ENCODE assay signal across 9 cellular contexts in genomic region chr22:30453731-30454510, GRCh38. TPM values are rescaled to one million over a fixed set of nuclear protein-coding genes. Genes with fewer than 3 reads are reported as not detected.
DNase-seq lines count a peak whose midpoint lies in the region; ATAC-seq and TF ChIP-seq lines count a peak whose summit lies in the region.
"Had no signal": no experiment of that assay in that cellular context is flagged by ENCODE, and none has a peak within 500 bp of the region (broad histone marks: within the 10 kb centered on the region; RNA-seq: fewer than 3 reads in every experiment).

No MANE protein-coding gene starts in this region.

- H3K9me3 Mint-ChIP-seq in WTC11 = no peaks in the 10 kb centered on the region
- H3K9me3 Mint-ChIP-seq in natural killer cell treated with Interleukin-12 subunit alpha and Interleukin-12 subunit beta and Interleukin-15 and Interleukin-18, amount 100 ng/mL, for 72 hours = no peaks in the 10 kb centered on the region

- no peaks in the 10 kb centered on the region; the same call in 1 of the 2 replicates for H3K27me3 Mint-ChIP-seq in WTC11 (ENCODE audit: low read depth)
- H3K27me3 Mint-ChIP-seq in natural killer cell treated with Interleukin-12 subunit alpha and Interleukin-12 subunit beta and Interleukin-15 and Interleukin-18, amount 100 ng/mL, for 72 hours = peaks cover 15 to 21% of the 10 kb centered on the region in 2 donors

- H3K4me3 Mint-ChIP-seq in WTC11 = no peak overlapping the region
- no peak overlapping the region for H3K4me3 Mint-ChIP-seq in natural killer cell treated with Interleukin-12 subunit alpha and Interleukin-12 subunit beta and Interleukin-15 and Interleukin-18, amount 100 ng/mL, for 72 hours

- CTCF ChIA-PET in WTC11 (lab: Charles Lee) = interaction anchor here (0.6 to 1.5 kb wide), 6 partner anchors 9 to 301 kb away, joined by 3 to 6 read pairs (median 4); partner anchors contain the start of gene SLC35E4

- H3K27ac Mint-ChIP-seq in WTC11 = peak overlapping the region; percentile 46; the same call in 1 of the 2 replicates
- no peak overlapping the region for H3K27ac Mint-ChIP-seq in natural killer cell treated with Interleukin-12 subunit alpha and Interleukin-12 subunit beta and Interleukin-15 and Interleukin-18, amount 100 ng/mL, for 72 hours

- ATAC-seq in WTC11 (no peak; the same call in 1 of the 2 replicates), GM18907 (IDR thresholded peaks at IDR 0.05; ENCODE audit: unreplicated experiment) (no peak)
- peak; percentile 38 to 51 for ATAC-seq in natural killer cell treated with Interleukin-12 subunit alpha and Interleukin-12 subunit beta and Interleukin-15 and Interleukin-18, amount 100 ng/mL, for 72 hours

- DNase-seq in NCI-H748 (lab: John Stamatoyannopoulos, UW; ENCODE audit: unreplicated experiment) (peak; percentile 14), NCI-H748 treated with DMSO at 0.1 percent for 48 hours (lab: John Stamatoyannopoulos, UW) (no peak), KG1 (lab: John Stamatoyannopoulos, UW) (peak; percentile 13), WTC11 (ENCODE audit: low spot score) (no peak), amygdala (lab: John Stamatoyannopoulos, UW) (no peak)
- DNase-seq in natural killer cell treated with Interleukin-12 subunit alpha and Interleukin-12 subunit beta and Interleukin-15 and Interleukin-18, amount 100 ng/mL, for 72 hours (ENCODE audit: low spot score) = no peak
- no peak for DNase-seq in stimulated activated CD4-positive, alpha-beta T cell treated with anti-CD3 and anti-CD28 coated beads, Interleukin-4, amount 100 ng/mL, for 1 hour
- DNase-seq: stimulated activated CD4-positive, alpha-beta T cell treated with anti-CD3 and anti-CD28 coated beads, Interleukin-1b, Interleukin-23, amount 100 ng/mL, for 48 hours had no signal

- no peaks in the 10 kb centered on the region for H3K4me1 Mint-ChIP-seq in WTC11
- peaks cover 0 to under 1% of the 10 kb centered on the region in 2 donors for H3K4me1 Mint-ChIP-seq in natural killer cell treated with Interleukin-12 subunit alpha and Interleukin-12 subunit beta and Interleukin-15 and Interleukin-18, amount 100 ng/mL, for 72 hours (ENCODE audit: low read depth in 2 of 2)

- no peak for TF ChIP-seq CTCF in WTC11 (IDR thresholded peaks at IDR 0.05)

- POLR2A ChIA-PET in WTC11 (lab: Charles Lee) = no interaction called here

- H3K36me3 Mint-ChIP-seq in WTC11 = no peaks in the 10 kb centered on the region
- H3K36me3 Mint-ChIP-seq in natural killer cell treated with Interleukin-12 subunit alpha and Interleukin-12 subunit beta and Interleukin-15 and Interleukin-18, amount 100 ng/mL, for 72 hours = no peaks in the 10 kb centered on the region

TF ChIP-seq in WTC11, 78 proteins besides CTCF, POLR2A, EP300 and RAD21 (continues in another document):
- TF ChIP-seq NR3C1 (CRISPR knock-in tag; conservative IDR thresholded peaks at IDR 0.05; ENCODE audit: low read depth) = no peak
- TF ChIP-seq ZNF532 (CRISPR knock-in tag; IDR thresholded peaks at IDR 0.05; ENCODE audit: borderline replicate concordance) = no peak
- TF ChIP-seq, protein P1, sequence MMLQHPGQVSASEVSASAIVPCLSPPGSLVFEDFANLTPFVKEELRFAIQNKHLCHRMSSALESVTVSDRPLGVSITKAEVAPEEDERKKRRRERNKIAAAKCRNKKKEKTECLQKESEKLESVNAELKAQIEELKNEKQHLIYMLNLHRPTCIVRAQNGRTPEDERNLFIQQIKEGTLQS (CRISPR knock-in tag; conservative IDR thresholded peaks at IDR 0.05) = no peak
- no peak for TF ChIP-seq ERG (CRISPR knock-in tag; IDR thresholded peaks at IDR 0.05)
- TF ChIP-seq ATF1 (CRISPR knock-in tag; IDR thresholded peaks at IDR 0.05) = no peak
- no peak for TF ChIP-seq ZNF396 (CRISPR knock-in tag; IDR thresholded peaks at IDR 0.05; ENCODE audit: borderline replicate concordance)
- TF ChIP-seq, protein P2, sequence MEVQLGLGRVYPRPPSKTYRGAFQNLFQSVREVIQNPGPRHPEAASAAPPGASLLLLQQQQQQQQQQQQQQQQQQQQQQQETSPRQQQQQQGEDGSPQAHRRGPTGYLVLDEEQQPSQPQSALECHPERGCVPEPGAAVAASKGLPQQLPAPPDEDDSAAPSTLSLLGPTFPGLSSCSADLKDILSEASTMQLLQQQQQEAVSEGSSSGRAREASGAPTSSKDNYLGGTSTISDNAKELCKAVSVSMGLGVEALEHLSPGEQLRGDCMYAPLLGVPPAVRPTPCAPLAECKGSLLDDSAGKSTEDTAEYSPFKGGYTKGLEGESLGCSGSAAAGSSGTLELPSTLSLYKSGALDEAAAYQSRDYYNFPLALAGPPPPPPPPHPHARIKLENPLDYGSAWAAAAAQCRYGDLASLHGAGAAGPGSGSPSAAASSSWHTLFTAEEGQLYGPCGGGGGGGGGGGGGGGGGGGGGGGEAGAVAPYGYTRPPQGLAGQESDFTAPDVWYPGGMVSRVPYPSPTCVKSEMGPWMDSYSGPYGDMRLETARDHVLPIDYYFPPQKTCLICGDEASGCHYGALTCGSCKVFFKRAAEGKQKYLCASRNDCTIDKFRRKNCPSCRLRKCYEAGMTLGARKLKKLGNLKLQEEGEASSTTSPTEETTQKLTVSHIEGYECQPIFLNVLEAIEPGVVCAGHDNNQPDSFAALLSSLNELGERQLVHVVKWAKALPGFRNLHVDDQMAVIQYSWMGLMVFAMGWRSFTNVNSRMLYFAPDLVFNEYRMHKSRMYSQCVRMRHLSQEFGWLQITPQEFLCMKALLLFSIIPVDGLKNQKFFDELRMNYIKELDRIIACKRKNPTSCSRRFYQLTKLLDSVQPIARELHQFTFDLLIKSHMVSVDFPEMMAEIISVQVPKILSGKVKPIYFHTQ (CRISPR knock-in tag; IDR thresholded peaks at IDR 0.05) = no peak
- TF ChIP-seq OVOL2 (CRISPR knock-in tag; IDR thresholded peaks at IDR 0.05; ENCODE audit: borderline replicate concordance) = no peak
- TF ChIP-seq NFE2L1 (CRISPR knock-in tag; IDR thresholded peaks at IDR 0.05) = no peak
- TF ChIP-seq ESRRA (CRISPR knock-in tag; IDR thresholded peaks at IDR 0.05; ENCODE audit: borderline replicate concordance) = no peak
- TF ChIP-seq CREM (CRISPR knock-in tag; IDR thresholded peaks at IDR 0.05) = no peak
- no peak for TF ChIP-seq EMX1 (CRISPR knock-in tag; IDR thresholded peaks at IDR 0.05)

RNA-seq across cellular contexts. Expression of gene SEC14L3, which starts 17.9 kb away (rescaled TPM):
- not detected in 3 replicates for total RNA-seq in WTC11 (2021)
- total RNA-seq in natural killer cell treated with Interleukin-12 subunit alpha and Interleukin-12 subunit beta and Interleukin-15 and Interleukin-18, amount 100 ng/mL, for 72 hours = not detected

RNA-seq across cellular contexts. Expression of gene MTFP1, which starts 28.4 kb away (rescaled TPM):
- 75.0 to 78.7 TPM (median 75.5 TPM) in 3 replicates for total RNA-seq in WTC11 (2021)
- 10 to 100 TPM; 58.7 to 67.4 TPM for total RNA-seq in natural killer cell treated with Interleukin-12 subunit alpha and Interleukin-12 subunit beta and Interleukin-15 and Interleukin-18, amount 100 ng/mL, for 72 hours

RNA-seq across cellular contexts. Expression of gene SEC14L4, which starts 51.6 kb away (rescaled TPM):
- total RNA-seq in WTC11 (2021) = 1.9 to 2.9 TPM (median 2.8 TPM) in 3 replicates
- not detected for total RNA-seq in natural killer cell treated with Interleukin-12 subunit alpha and Interleukin-12 subunit beta and Interleukin-15 and Interleukin-18, amount 100 ng/mL, for 72 hours

RNA-seq across cellular contexts. Expression of gene SEC14L2, which starts 57.1 kb away (rescaled TPM):
- total RNA-seq in WTC11 (2021) = 2.4 to 3.9 TPM (median 3.9 TPM) in 3 replicates
- 1 to 10 TPM in 1 of 2 donors, under 1 TPM in 1; 0.40 to 1.3 TPM for total RNA-seq in natural killer cell treated with Interleukin-12 subunit alpha and Interleukin-12 subunit beta and Interleukin-15 and Interleukin-18, amount 100 ng/mL, for 72 hours

Comparison
In these comparisons a context has a peak if more than half of its experiments do, and no peak if none do; other contexts are left out.
1. DNase-seq: peak in NCI-H748 (single experiment) and KG1 (single experiment); none in NCI-H748 treated with DMSO at 0.1 percent for 48 hours (single experiment), WTC11 (single experiment), natural killer cell treated with Interleukin-12 subunit alpha and Interleukin-12 subunit beta and Interleukin-15 and Interleukin-18, amount 100 ng/mL, for 72 hours (single experiment), amygdala (0 of 56) and stimulated activated CD4-positive, alpha-beta T cell treated with anti-CD3 and anti-CD28 coated beads, Interleukin-4, amount 100 ng/mL, for 1 hour (single experiment).
2. ATAC-seq: peak in natural killer cell treated with Interleukin-12 subunit alpha and Interleukin-12 subunit beta and Interleukin-15 and Interleukin-18, amount 100 ng/mL, for 72 hours (2 of 2); none in WTC11 (single experiment) and GM18907 (single experiment).